ENCODE assay signal across 16 cellular contexts in the genomic region with DNA sequence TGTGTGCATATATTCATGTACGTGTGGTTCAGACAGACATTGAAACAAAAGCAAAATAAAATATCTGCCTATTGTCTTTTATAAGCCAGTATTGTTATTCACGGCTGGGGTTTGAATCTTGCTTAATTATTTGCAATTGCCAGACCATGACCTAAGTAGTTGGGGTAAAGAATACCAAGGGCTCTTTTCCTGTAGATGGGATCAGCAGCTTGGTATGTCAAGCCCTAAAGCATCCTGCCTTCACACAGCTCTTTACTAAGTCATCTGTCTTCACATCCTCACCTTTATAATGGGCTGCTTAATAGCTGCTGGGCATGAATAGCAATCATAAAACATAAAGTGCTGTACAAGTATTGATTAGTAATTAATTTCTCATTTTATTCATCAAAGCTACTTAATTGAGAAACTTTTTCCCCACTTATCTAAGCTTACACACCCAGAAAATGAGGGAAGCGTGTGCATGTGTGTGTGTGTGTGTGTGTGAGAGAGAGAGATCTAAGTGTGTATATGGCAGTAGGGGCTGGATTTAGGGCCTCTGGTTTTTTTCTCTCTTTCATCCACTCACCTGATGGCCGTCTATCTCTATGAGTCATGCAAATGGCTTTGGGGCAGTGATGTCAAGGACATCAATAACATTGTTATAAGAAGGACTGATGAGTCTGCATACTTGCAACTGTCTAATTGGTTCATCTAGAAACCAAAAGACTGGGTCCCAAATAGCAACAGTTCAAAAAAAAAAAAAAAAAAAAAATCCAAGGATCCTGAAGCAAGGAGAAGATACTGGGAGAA.
A peak's percentile ranks its signal among the peaks of the same experiment; 100 is the strongest.
DNase-seq lines count a peak whose midpoint lies in the region; ATAC-seq and TF ChIP-seq lines count a peak whose summit lies in the region.
"Had no signal": no experiment of that assay in that cellular context is flagged by ENCODE, and none has a peak within 500 bp of the region (broad histone marks: within the 10 kb centered on the region; RNA-seq: fewer than 3 reads in every experiment).

No MANE protein-coding gene starts in this region.

- H3K27me3 Mint-ChIP-seq in naive thymus-derived CD8-positive, alpha-beta T cell: peaks cover 0 to 10% (median 6%) of the 10 kb centered on the region in 5 donors

- POLR2A ChIA-PET in RWPE1 (lab: Yijun Ruan, JAX; ENCODE audit: low non-redundant PET): interaction anchor here (0.5 kb wide), 1 partner anchor 1033 kb away, joined by 3 read pairs; no protein-coding TSS in a partner anchor
- POLR2A ChIA-PET in naive thymus-derived CD8-positive, alpha-beta T cell (lab: Charles Lee): no interaction called here

- H3K9me3 Mint-ChIP-seq in naive thymus-derived CD8-positive, alpha-beta T cell: no peaks in the 10 kb centered on the region

- no peak overlapping the region for H3K4me3 ChIP-seq in skeletal muscle cell (ENCODE audit: low read depth, low read length)
- H3K4me3 ChIP-seq: right atrium auricular region had no signal

- ATAC-seq in GM19035 (IDR thresholded peaks at IDR 0.05; ENCODE audit: unreplicated experiment): no peak
- no peak for ATAC-seq in naive thymus-derived CD8-positive, alpha-beta T cell

- CTCF ChIA-PET in RWPE1 (lab: Yijun Ruan, JAX): interaction anchor here (0.7 kb wide), 1 partner anchor 125 kb away, joined by 5 read pairs; no protein-coding TSS in a partner anchor

- H3K4me1 Mint-ChIP-seq in naive thymus-derived CD8-positive, alpha-beta T cell: peaks cover 0 to 2% (median 0%) of the 10 kb centered on the region in 4 donors

- H3K27ac ChIP-seq in RWPE1: no peak overlapping the region
- H3K27ac ChIP-seq: VCaP had no signal

- no peak overlapping the region for H3K4me3 Mint-ChIP-seq in naive thymus-derived CD8-positive, alpha-beta T cell

- H3K27ac Mint-ChIP-seq in naive thymus-derived CD8-positive, alpha-beta T cell: no peak overlapping the region

- no peaks in the 10 kb centered on the region for H3K36me3 Mint-ChIP-seq in naive thymus-derived CD8-positive, alpha-beta T cell

- TF ChIP-seq CTCF in RWPE1 (conservative IDR thresholded peaks at IDR 0.05; ENCODE audit: low read depth): no peak

- DNase-seq in EH (ENCODE audit: low read depth) (peak; percentile 90), RWPE1 (ENCODE audit: low spot score) (peak; percentile 14), fibroblast of gingiva (ENCODE audit: low read depth) (peak; percentile 55), skeletal muscle cell (ENCODE audit: low read depth) (peak; percentile 52)
- no peak for DNase-seq in naive thymus-derived CD8-positive, alpha-beta T cell
- DNase-seq in stimulated activated CD8-positive, alpha-beta memory T cell treated with anti-CD3 and anti-CD28 coated beads, Interleukin-4, amount 100 ng/mL, for 48 hours: no peak
- DNase-seq in activated naive CD4-positive, alpha-beta T cell treated with Interleukin-2 at 50 U/mL for 16 hours: no peak
- DNase-seq: activated CD8-positive, alpha-beta memory T cell treated with anti-CD3 and anti-CD28 coated beads, Interleukin-2, amount 50 U/mL, for 4 hours; anterior cingulate cortex; Caco-2; H7; NCI-H1092; SHP77 had no signal

Comparison
In these comparisons a context has a peak if more than half of its experiments do, and no peak if none do; other contexts are left out.
1. DNase-seq: peak in EH (single experiment), RWPE1 (single experiment), fibroblast of gingiva (single experiment) and skeletal muscle cell (single experiment); none in naive thymus-derived CD8-positive, alpha-beta T cell (0 of 10), stimulated activated CD8-positive, alpha-beta memory T cell treated with anti-CD3 and anti-CD28 coated beads, Interleukin-4, amount 100 ng/mL, for 48 hours (single experiment) and activated naive CD4-positive, alpha-beta T cell treated with Interleukin-2 at 50 U/mL for 16 hours (single experiment).